Comparison of ENCODE assay signal across 25 cellular contexts in genomic region chr10:71308985-71309384, GRCh38. TPM values are rescaled to one million over a fixed set of nuclear protein-coding genes. Genes with fewer than 3 reads are reported as not detected.
A peak's percentile ranks its signal among the peaks of the same experiment; 100 is the strongest.
DNase-seq lines count a peak whose midpoint lies in the region; ATAC-seq, FAIRE-seq and TF ChIP-seq lines count a peak whose summit lies in the region.
"Had no signal": no experiment of that assay in that cellular context is flagged by ENCODE, and none has a peak within 500 bp of the region (broad histone marks: within the 10 kb centered on the region; RNA-seq: fewer than 3 reads in every experiment).

No MANE protein-coding gene starts in this region.

- H3K9ac ChIP-seq in K562 (ENCODE audit: insufficient read depth in 1 of 2, low read depth in 2 of 2, low read length in 2 of 2) (no peak overlapping the region), HepG2 (ENCODE audit: insufficient read depth, low read depth, low read length) (no peak overlapping the region)

- no peaks in the 10 kb centered on the region for H3K79me2 ChIP-seq in K562 (ENCODE audit: control insufficient read depth, insufficient read depth, low read length)
- H3K79me2 ChIP-seq in HepG2 (ENCODE audit: insufficient read depth, low read length): no peaks in the 10 kb centered on the region

- no peak overlapping the region for H3K27ac ChIP-seq in K562 (ENCODE audit: extremely low read depth, low read depth, low read length)
- H3K27ac ChIP-seq in HepG2 (ENCODE audit: extremely low read length, insufficient read depth, low read length): no peak overlapping the region
- peak overlapping the region; percentile 22 for H3K27ac ChIP-seq in vagina
- H3K27ac ChIP-seq: HL-60 had no signal

- H2AFZ ChIP-seq in K562 (ENCODE audit: low read depth, low read length) (no peak overlapping the region), HepG2 (ENCODE audit: low read length) (no peak overlapping the region)

- H3K27me3 ChIP-seq in K562 (ENCODE audit: control insufficient read depth in 2 of 2, insufficient read depth in 2 of 2, low read length in 2 of 2) (peaks cover 0 to 30% of the 10 kb centered on the region in 2 experiments; a peak in 4 of 5 replicates), HepG2 (ENCODE audit: control insufficient read depth in 1 of 2, insufficient read depth in 2 of 2, low read length in 2 of 2) (peaks cover 3 to 4% of the 10 kb centered on the region in 2 experiments; a peak in 2 of 5 replicates), vagina (no peaks in the 10 kb centered on the region)
- H3K27me3 ChIP-seq: BE2C had no signal

- ATAC-seq in K562 (no peak), HepG2 (no peak)
- ATAC-seq: HCT116 had no signal

- no peak for TF ChIP-seq POLR2A in K562 (conservative IDR thresholded peaks at IDR 0.05)
- no peak for TF ChIP-seq POLR2A in HepG2 (IDR thresholded peaks at IDR 0.05; ENCODE audit: insufficient read depth in 1 of 2, low read depth in 2 of 2, low read length in 2 of 2)
- no peak for TF ChIP-seq POLR2A in vagina (IDR thresholded peaks at IDR 0.05)

- intact Hi-C loops in K562 (cut with micrococcal nuclease): no loop called here
- intact Hi-C loops in HepG2 (cut with micrococcal nuclease; ENCODE audit: unreplicated experiment): no loop called here
- intact Hi-C loops in vagina (cut with DNase I): no loop called here

- POLR2A ChIA-PET in K562 (lab: Yijun Ruan, JAX) (interaction anchor here (1.2 to 2.2 kb wide), 2 partner anchors 9 to 11 kb away, joined by 5 to 8 read pairs; no protein-coding TSS in a partner anchor), HepG2 (lab: Yijun Ruan, JAX) (no interaction called here)

- TF ChIP-seq CTCF in AG10803 (conservative IDR thresholded peaks at IDR 0.05; ENCODE audit: low read length) (no peak), K562 (IDR thresholded peaks at IDR 0.05 in 2 of 3, conservative IDR thresholded peaks at IDR 0.05 in 1 of 3; ENCODE audit: insufficient read depth in 2 of 3, low read depth in 1 of 3, low read length in 3 of 3) (no peak), HepG2 (CRISPR knock-in tag; IDR thresholded peaks at IDR 0.05) (no peak), vagina (IDR thresholded peaks at IDR 0.05) (no peak)

- TF ChIP-seq EP300 in K562 (IDR thresholded peaks at IDR 0.05; ENCODE audit: low read length): no peak
- no peak for TF ChIP-seq EP300 in HepG2 (IDR thresholded peaks at IDR 0.05; ENCODE audit: low read depth in 2 of 2, low read length in 2 of 2)
- no peak for TF ChIP-seq EP300 in HepG2 (CRISPR knock-in tag; IDR thresholded peaks at IDR 0.05; ENCODE audit: borderline replicate concordance)

- WGBS in K562 (ENCODE audit: insufficient coverage, low coverage, missing lambda C conversion rate): 8% methylated on average over 3 of the region's 3 CpGs
- WGBS in HepG2 (ENCODE audit: low lambda C conversion rate): 18% methylated on average over 3 of the region's 3 CpGs

- in situ Hi-C loops in K562 (cut with MboI) (loop anchor here (25.0 kb wide), 1 partner anchor 1028 kb away; no protein-coding TSS in a partner anchor), HepG2 (cut with HindIII; ENCODE audit: extremely low pct_ligation_motif_present, low pct_unique_long_range_greater_than_20kb) (loop anchor here (5.0 kb wide), 1 partner anchor 393 kb away; no protein-coding TSS in a partner anchor)

- TF ChIP-seq RAD21 in K562 (CRISPR knock-in tag; conservative IDR thresholded peaks at IDR 0.05 in 1 of 2, IDR thresholded peaks at IDR 0.05 in 1 of 2) (no peak), HepG2 (CRISPR knock-in tag; IDR thresholded peaks at IDR 0.05) (no peak)

- H4K20me1 ChIP-seq in K562 (replicated peaks; ENCODE audit: control insufficient read depth, insufficient read depth, low read length): no peaks in the 10 kb centered on the region
- H4K20me1 ChIP-seq in HepG2 (ENCODE audit: insufficient read depth, low read length): no peaks in the 10 kb centered on the region

- no peak overlapping the region for H3K4me3 ChIP-seq in AG10803 (ENCODE audit: low read length)
- no peak overlapping the region for H3K4me3 ChIP-seq in K562
- H3K4me3 ChIP-seq in HepG2 (replicated peaks in 1 of 3; ENCODE audit: insufficient read depth in 1 of 3, low read depth in 2 of 3, low read length in 3 of 3): no peak overlapping the region
- H3K4me3 ChIP-seq in vagina: no peak overlapping the region

- no peaks in the 10 kb centered on the region for H3K9me1 ChIP-seq in K562 (ENCODE audit: control insufficient read depth, insufficient read depth, low read length)

- CTCF ChIA-PET in K562 (lab: Yijun Ruan, JAX; ENCODE audit: low intra/inter-chr PET ratio): no interaction called here
- CTCF ChIA-PET in HepG2 (lab: Yijun Ruan, JAX; ENCODE audit: low intra/inter-chr PET ratio, low total read pairs): no interaction called here

- FAIRE-seq in K562 (lab: Jason Lieb, UNC) (no peak), HepG2 (lab: Jason Lieb, UNC) (no peak)
- FAIRE-seq: G401.6, GM12891, GM18507 had no signal

- DNase-seq in AG10803 (ENCODE audit: low read depth): peak; percentile 24
- no peak for DNase-seq in K562 (ENCODE audit: extremely low read depth in 1 of 4, low spot score in 3 of 4)
- no peak for DNase-seq in HepG2 (ENCODE audit: low spot score)
- no peak for DNase-seq in vagina (ENCODE audit: extremely low spot score in 2 of 2)
- DNase-seq in ureter (ENCODE audit: low spot score): no peak
- no peak for DNase-seq in activated effector memory CD4-positive, alpha-beta T cell treated with anti-CD3 and anti-CD28 coated beads, Interleukin-2, amount 50 U/mL, for 16 hours
- DNase-seq in NCI-H226: no peak
- DNase-seq: 8988T; BE2C; C1 segment of cervical spinal cord; CD4-positive, CD25-positive, alpha-beta regulatory T cell; CD8-positive, alpha-beta memory T cell; COR-L47; DMS 273 treated with DMSO at 0.1 percent for 48 hours; DMS53; DND-41; GOT3; H7; HFFc6; IMR-90 had no signal

- H3K9me3 ChIP-seq in K562 (replicated peaks; ENCODE audit: control insufficient read depth, insufficient read depth, low read depth, low read length) (no peaks in the 10 kb centered on the region), HepG2 (ENCODE audit: low read length) (no peaks in the 10 kb centered on the region), vagina (no peaks in the 10 kb centered on the region)
- H3K9me3 ChIP-seq: BE2C had no signal

- no peak overlapping the region for H3K4me2 ChIP-seq in K562 (ENCODE audit: insufficient read depth, low read length)
- H3K4me2 ChIP-seq in HepG2 (ENCODE audit: low read depth, low read length): no peak overlapping the region

- H3K36me3 ChIP-seq in K562 (ENCODE audit: control insufficient read depth, insufficient read depth, low read length): no peaks in the 10 kb centered on the region
- no peaks in the 10 kb centered on the region for H3K36me3 ChIP-seq in HepG2 (replicated peaks in 1 of 2; ENCODE audit: control insufficient read depth in 1 of 2, insufficient read depth in 2 of 2, low read length in 2 of 2)
- no peaks in the 10 kb centered on the region for H3K36me3 ChIP-seq in vagina

- H3K4me1 ChIP-seq in K562 (replicated peaks in 1 of 2; ENCODE audit: control insufficient read depth in 2 of 2, insufficient read depth in 2 of 2, low read length in 2 of 2): peaks cover 0 to 9% of the 10 kb centered on the region in 2 experiments; a peak in 3 of 5 replicates
- peaks cover 20% of the 10 kb centered on the region; the same call in 1 of the 2 replicates for H3K4me1 ChIP-seq in HepG2 (ENCODE audit: insufficient read depth, low read length)
- H3K4me1 ChIP-seq in vagina: peaks cover 39% of the 10 kb centered on the region
- H3K4me1 ChIP-seq: BE2C had no signal

- BruUV-seq in K562 (replicated peaks; lab: Mats Ljungman, UMichigan) (no TSS peak), HepG2 (replicated peaks; lab: Mats Ljungman, UMichigan) (no TSS peak)

RNA-seq across cellular contexts. Expression of gene SLC29A3, which starts 10.1 kb away (rescaled TPM):
- 5.7 and 14.0 TPM in 2 replicates for total RNA-seq in K562 (2011; cell fraction: chromatin; rRNA removed; ENCODE audit: low replicate concordance)
- total RNA-seq in K562 (2011; cell fraction: nucleolus; rRNA removed): 13.4 and 15.0 TPM in 2 replicates
- 11.0 and 15.7 TPM in 2 replicates for total RNA-seq in K562 (2011; cell fraction: nucleoplasm; rRNA removed)
- total RNA-seq in K562 (2014; rRNA removed) (2.1 and 4.5 TPM in 2 replicates), K562 (2014; rRNA removed; fragmentation: Illumina TruSeq; extraction: Trizol) (2.8 TPM in 2 replicates), K562 (2015; rRNA removed; fragmentation: Illumina TruSeq; extraction: Trizol) (3.2 and 3.6 TPM in 2 replicates), K562 (2021) (8.2 and 8.5 TPM in 2 replicates), HepG2 (2016; rRNA removed; fragmentation: Illumina TruSeq; extraction: Trizol) (5.3 and 8.6 TPM in 2 replicates), vagina (7.6 TPM), ureter (22.4 TPM)
- polyA plus RNA-seq in K562 (2011; rRNA removed) (4.1 and 7.1 TPM in 2 replicates), K562 (2014; fragmentation: Illumina TruSeq; extraction: Trizol) (10.5 and 10.7 TPM in 2 replicates), K562 (2014; fragmentation: Nextera tagmentation; extraction: Ambion mirVana) (10 to 100 TPM in 1 of 2 experiments, 1 to 10 TPM in 1; 6.3 to 10.3 TPM), K562 (2014; rRNA removed) (4.5 and 4.6 TPM in 2 replicates), HepG2 (2011; rRNA removed) (11.8 and 14.4 TPM in 2 replicates)
- 7.9 and 15.0 TPM in 2 replicates for polyA plus RNA-seq in K562 (2011; cell fraction: cytosol; rRNA removed)
- polyA plus RNA-seq in K562 (2011; cell fraction: nucleus; rRNA removed): 5.0 and 7.3 TPM in 2 replicates
- 8.2 and 10.4 TPM in 2 replicates for polyA plus RNA-seq in K562 (2012)
- 5.9 and 6.1 TPM in 2 replicates for polyA minus RNA-seq in K562 (2011; rRNA and poly(A)+ RNA removed)
- 6.7 and 9.5 TPM in 2 replicates for polyA minus RNA-seq in K562 (2011; cell fraction: cytosol; rRNA and poly(A)+ RNA removed)
- polyA minus RNA-seq in K562 (2011; cell fraction: nucleus; rRNA and poly(A)+ RNA removed): 5.0 and 5.7 TPM in 2 replicates
- 3.3 and 4.1 TPM in 2 replicates for total RNA-seq in HepG2 (2016; cell fraction: cytosol; rRNA removed; fragmentation: Illumina TruSeq; extraction: Trizol; ENCODE audit: low read depth)
- 5.0 and 9.4 TPM in 2 replicates for total RNA-seq in HepG2 (2016; cell fraction: insoluble cytoplasmic fraction; rRNA removed; fragmentation: Illumina TruSeq; extraction: Trizol)
- total RNA-seq in HepG2 (2016; cell fraction: membrane; rRNA removed; fragmentation: Illumina TruSeq; extraction: Trizol): 6.3 and 7.6 TPM in 2 replicates
- 9.6 and 10.1 TPM in 2 replicates for total RNA-seq in HepG2 (2016; cell fraction: nucleus; rRNA removed; fragmentation: Illumina TruSeq; extraction: Trizol)
- 11.4 and 13.2 TPM in 2 replicates for polyA plus RNA-seq in HepG2 (2011; cell fraction: cytosol; rRNA removed)
- polyA plus RNA-seq in HepG2 (2011; cell fraction: nucleus; rRNA removed): 10.9 and 11.3 TPM in 2 replicates
- polyA plus RNA-seq in HepG2 (2012): 13.5 and 17.5 TPM in 2 replicates
- polyA plus RNA-seq in HepG2 (2016; cell fraction: cytosol; fragmentation: Illumina TruSeq; extraction: Trizol; ENCODE audit: low read depth): 5.1 and 5.8 TPM in 2 replicates
- 6.5 and 10.2 TPM in 2 replicates for polyA plus RNA-seq in HepG2 (2016; cell fraction: insoluble cytoplasmic fraction; fragmentation: Illumina TruSeq; extraction: Trizol; ENCODE audit: low read depth)
- 8.9 and 9.6 TPM in 2 replicates for polyA plus RNA-seq in HepG2 (2016; cell fraction: membrane; fragmentation: Illumina TruSeq; extraction: Trizol; ENCODE audit: low read depth)
- polyA plus RNA-seq in HepG2 (2016; cell fraction: nucleus; fragmentation: Illumina TruSeq; extraction: Trizol; ENCODE audit: insufficient read depth, low read depth): 19.0 and 21.6 TPM in 2 replicates
- 18.5 and 33.8 TPM in 2 replicates for polyA minus RNA-seq in HepG2 (2011; rRNA and poly(A)+ RNA removed; ENCODE audit: low replicate concordance)
- polyA minus RNA-seq in HepG2 (2011; cell fraction: cytosol; rRNA and poly(A)+ RNA removed): 8.6 and 10.2 TPM in 2 replicates
- 11.1 and 12.4 TPM in 2 replicates for polyA minus RNA-seq in HepG2 (2011; cell fraction: nucleus; rRNA and poly(A)+ RNA removed)
